Comparison of ENCODE assay signal across 17 cellular contexts in the genomic region with DNA sequence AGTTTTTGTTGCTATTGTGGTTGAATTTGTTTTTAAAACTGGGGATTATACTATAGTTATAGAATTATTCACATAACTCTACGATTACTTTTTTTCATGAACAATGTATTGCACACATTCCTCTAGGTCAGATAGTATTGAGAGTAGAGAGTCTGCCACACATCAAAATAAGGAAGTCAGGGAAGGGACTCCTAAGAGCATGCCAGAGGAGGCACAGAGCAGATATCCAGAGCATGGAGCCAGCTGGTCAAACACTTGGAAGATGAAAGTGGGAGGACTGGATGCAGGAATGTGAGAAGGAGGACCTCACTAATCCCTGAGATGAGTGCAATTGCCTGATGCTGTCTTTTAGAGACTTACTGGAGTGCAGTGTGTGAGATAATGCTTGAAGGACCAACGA. TPM values are rescaled to one million over a fixed set of nuclear protein-coding genes. Genes with fewer than 3 reads are reported as not detected.
"Had no signal": no experiment of that assay in that cellular context is flagged by ENCODE, and none has a peak within 500 bp of the region (broad histone marks: within the 10 kb centered on the region; RNA-seq: fewer than 3 reads in every experiment).

No MANE protein-coding gene starts in this region.

- H3K4me1 ChIP-seq: lower lobe of right lung, right atrium auricular region had no signal

- H3K27me3 ChIP-seq: right atrium auricular region had no signal

- DNase-seq: activated CD4-positive, alpha-beta T cell treated with anti-CD3 and anti-CD28 coated beads, Interleukin-2, amount 50 U/mL, for 4 hours; activated CD4-positive, CD25-positive, alpha-beta regulatory T cell treated with anti-CD3 and anti-CD28 coated beads, Interleukin-2, amount 50 U/mL, for 72 hours; activated gamma-delta T cell treated with Interleukin-2 at 50 U/mL for 16 hours; activated naive CD8-positive, alpha-beta T cell treated with anti-CD3 and anti-CD28 coated beads for 36 hours; activated T-cell treated with anti-CD3 and anti-CD28 coated beads, Interleukin-2, amount 50 U/mL, for 1 hour; anterior cingulate cortex; cerebellar nuclear complex; effector memory CD8-positive, alpha-beta T cell; hypothalamus; kidney glomerular epithelial cell; lower lobe of right lung; naive thymus-derived CD4-positive, alpha-beta T cell; nucleus accumbens; small intestine; T-helper 2 cell had no signal

- H3K36me3 ChIP-seq: lower lobe of right lung, right atrium auricular region had no signal

- ATAC-seq: effector memory CD8-positive, alpha-beta T cell; naive thymus-derived CD4-positive, alpha-beta T cell had no signal

- H3K27ac ChIP-seq: lower lobe of right lung, right atrium auricular region had no signal

- H3K9me3 ChIP-seq: lower lobe of right lung, right atrium auricular region had no signal

- H3K4me3 ChIP-seq: lower lobe of right lung, right atrium auricular region had no signal

RNA-seq across cellular contexts. Expression of gene SELENBP1, which starts 15.8 kb away (rescaled TPM):
- total RNA-seq: activated naive CD8-positive, alpha-beta T cell treated with anti-CD3 and anti-CD28 coated beads for 36 hours; mononuclear cell; naive thymus-derived CD4-positive, alpha-beta T cell had no signal
- polyA plus RNA-seq: naive thymus-derived CD4-positive, alpha-beta T cell had no signal
